1 cellular context compared by ENCODE assay signal in genomic region chr3:51982352-51982837, GRCh38.
TF ChIP-seq lines count a peak whose summit lies in the region.

No MANE protein-coding gene starts in this region.

TF ChIP-seq in HepG2, 621 proteins besides CTCF, POLR2A, EP300 and RAD21 (continued from another document and continues in another):
- TF ChIP-seq RERE (CRISPR knock-in tag; IDR thresholded peaks at IDR 0.05; ENCODE audit: low read depth) (0 out of 2 replicates have a peak, but pooled peaks have one; percentile 15), SKI (IDR thresholded peaks at IDR 0.05; ENCODE audit: partially characterized antibody) (peak; percentile 61), SNAPC4 (CRISPR knock-in tag; IDR thresholded peaks at IDR 0.05) (no peak), SOX13 (IDR thresholded peaks at IDR 0.05) (no peak), SOX13 (CRISPR knock-in tag; conservative IDR thresholded peaks at IDR 0.05 in 1 of 2, IDR thresholded peaks at IDR 0.05 in 1 of 2) (peak in 1 of 2 experiments; percentile 75; a peak in 2 of 4 replicates), PHF5A (CRISPR knock-in tag; IDR thresholded peaks at IDR 0.05; ENCODE audit: low read depth, unreplicated experiment) (peak; percentile 94), CEBPZ (IDR thresholded peaks at IDR 0.05; ENCODE audit: low read length) (no peak), ATF2 (CRISPR knock-in tag; IDR thresholded peaks at IDR 0.05) (peak; percentile 48; the same call in 1 of the 2 replicates), ZHX2 (IDR thresholded peaks at IDR 0.05; ENCODE audit: low read depth) (peak; percentile 57; the same call in 1 of the 2 replicates), ZHX2 (CRISPR knock-in tag; IDR thresholded peaks at IDR 0.05; ENCODE audit: borderline replicate concordance) (no peak), ZNF563 (CRISPR knock-in tag; IDR thresholded peaks at IDR 0.05) (no peak), MYC (CRISPR knock-in tag; IDR thresholded peaks at IDR 0.05; ENCODE audit: borderline replicate concordance) (peak; percentile 87), GATAD1 (CRISPR knock-in tag; IDR thresholded peaks at IDR 0.05) (peak; percentile 74), PHF20 (CRISPR knock-in tag; IDR thresholded peaks at IDR 0.05) (peak; percentile 58), PATZ1 (CRISPR knock-in tag; IDR thresholded peaks at IDR 0.05) (peak; percentile 87), ETV6 (CRISPR knock-in tag; conservative IDR thresholded peaks at IDR 0.05) (peak; percentile 68; the same call in 1 of the 2 replicates), HES4 (CRISPR knock-in tag; IDR thresholded peaks at IDR 0.05; ENCODE audit: borderline replicate concordance) (no peak)
- TF ChIP-seq, protein P1, sequence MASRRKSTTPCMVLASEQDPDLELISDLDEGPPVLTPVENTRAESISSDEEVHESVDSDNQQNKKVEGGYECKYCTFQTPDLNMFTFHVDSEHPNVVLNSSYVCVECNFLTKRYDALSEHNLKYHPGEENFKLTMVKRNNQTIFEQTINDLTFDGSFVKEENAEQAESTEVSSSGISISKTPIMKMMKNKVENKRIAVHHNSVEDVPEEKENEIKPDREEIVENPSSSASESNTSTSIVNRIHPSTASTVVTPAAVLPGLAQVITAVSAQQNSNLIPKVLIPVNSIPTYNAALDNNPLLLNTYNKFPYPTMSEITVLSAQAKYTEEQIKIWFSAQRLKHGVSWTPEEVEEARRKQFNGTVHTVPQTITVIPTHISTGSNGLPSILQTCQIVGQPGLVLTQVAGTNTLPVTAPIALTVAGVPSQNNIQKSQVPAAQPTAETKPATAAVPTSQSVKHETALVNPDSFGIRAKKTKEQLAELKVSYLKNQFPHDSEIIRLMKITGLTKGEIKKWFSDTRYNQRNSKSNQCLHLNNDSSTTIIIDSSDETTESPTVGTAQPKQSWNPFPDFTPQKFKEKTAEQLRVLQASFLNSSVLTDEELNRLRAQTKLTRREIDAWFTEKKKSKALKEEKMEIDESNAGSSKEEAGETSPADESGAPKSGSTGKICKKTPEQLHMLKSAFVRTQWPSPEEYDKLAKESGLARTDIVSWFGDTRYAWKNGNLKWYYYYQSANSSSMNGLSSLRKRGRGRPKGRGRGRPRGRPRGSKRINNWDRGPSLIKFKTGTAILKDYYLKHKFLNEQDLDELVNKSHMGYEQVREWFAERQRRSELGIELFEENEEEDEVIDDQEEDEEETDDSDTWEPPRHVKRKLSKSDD (CRISPR knock-in tag; IDR thresholded peaks at IDR 0.05; ENCODE audit: low read depth), result peak; percentile 27; the same call in 1 of the 2 replicates
- TF ChIP-seq, protein P2, sequence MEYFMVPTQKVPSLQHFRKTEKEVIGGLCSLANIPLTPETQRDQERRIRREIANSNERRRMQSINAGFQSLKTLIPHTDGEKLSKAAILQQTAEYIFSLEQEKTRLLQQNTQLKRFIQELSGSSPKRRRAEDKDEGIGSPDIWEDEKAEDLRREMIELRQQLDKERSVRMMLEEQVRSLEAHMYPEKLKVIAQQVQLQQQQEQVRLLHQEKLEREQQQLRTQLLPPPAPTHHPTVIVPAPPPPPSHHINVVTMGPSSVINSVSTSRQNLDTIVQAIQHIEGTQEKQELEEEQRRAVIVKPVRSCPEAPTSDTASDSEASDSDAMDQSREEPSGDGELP (IDR thresholded peaks at IDR 0.05; ENCODE audit: borderline replicate concordance, low read depth), result peak; percentile 91
